ENCODE assay signal across 8 cellular contexts in genomic region chr2:151808258-151809072, GRCh38. TPM values are rescaled to one million over a fixed set of nuclear protein-coding genes. Genes with fewer than 3 reads are reported as not detected.
DNase-seq lines count a peak whose midpoint lies in the region; ATAC-seq and TF ChIP-seq lines count a peak whose summit lies in the region.

No MANE protein-coding gene starts in this region.

- H3K9me3 Mint-ChIP-seq in mesothelial cell of epicardium, result peaks cover 11% of the 10 kb centered on the region

- H3K9me3 ChIP-seq in DOHH2 (ENCODE audit: control insufficient read depth, insufficient read depth, low read length), result no peaks in the 10 kb centered on the region

- DNase-seq in brain microvascular endothelial cell (peak; percentile 14), mesothelial cell of epicardium (ENCODE audit: low spot score in 2 of 2, unreplicated experiment in 2 of 2) (no peak), SW480 (ENCODE audit: low spot score) (no peak)
- DNase-seq in activated naive CD4-positive, alpha-beta T cell treated with anti-CD3 and anti-CD28 coated beads, Interleukin-2, amount 50 U/mL, for 16 hours, result no peak

- TF ChIP-seq CTCF in DOHH2 (IDR thresholded peaks at IDR 0.05; ENCODE audit: low read depth, low read length, poor library complexity, severe bottlenecking) (peak; percentile 38), brain microvascular endothelial cell (IDR thresholded peaks at IDR 0.05; ENCODE audit: low read depth, low read length, missing control alignments) (peak; percentile 42), mesothelial cell of epicardium (IDR thresholded peaks at IDR 0.05; ENCODE audit: unreplicated experiment) (peak; percentile 34)

- H3K27me3 ChIP-seq in DOHH2 (ENCODE audit: control insufficient read depth, low read length), result no peaks in the 10 kb centered on the region
- H3K27me3 ChIP-seq in brain microvascular endothelial cell (replicated peaks), result no peaks in the 10 kb centered on the region

- no peaks in the 10 kb centered on the region for H3K27me3 Mint-ChIP-seq in mesothelial cell of epicardium (ENCODE audit: low read depth)

- no peaks in the 10 kb centered on the region for H3K4me1 Mint-ChIP-seq in mesothelial cell of epicardium

- no peak overlapping the region for H3K27ac ChIP-seq in DOHH2 (ENCODE audit: low read depth, low read length)
- no peak overlapping the region for H3K27ac ChIP-seq in brain microvascular endothelial cell

- H3K79me2 ChIP-seq in DOHH2 (ENCODE audit: control insufficient read depth, low read length), result peaks cover 5% of the 10 kb centered on the region

- no peaks in the 10 kb centered on the region for H4K20me1 ChIP-seq in DOHH2 (ENCODE audit: control insufficient read depth, insufficient read depth, low read depth, low read length)

- ATAC-seq in HG03354 (IDR thresholded peaks at IDR 0.05; ENCODE audit: poor library complexity, severe bottlenecking, unreplicated experiment), result peak; percentile 66
- ATAC-seq in GM21717 (IDR thresholded peaks at IDR 0.05; ENCODE audit: unreplicated experiment), result no peak
- ATAC-seq in GM18511 (IDR thresholded peaks at IDR 0.05; ENCODE audit: unreplicated experiment), result no peak

- H3K36me3 ChIP-seq in DOHH2 (ENCODE audit: control insufficient read depth, low read length), result peaks cover 75% of the 10 kb centered on the region
- peaks cover 9% of the 10 kb centered on the region for H3K36me3 ChIP-seq in brain microvascular endothelial cell (replicated peaks)

- peaks cover 30% of the 10 kb centered on the region for H3K36me3 Mint-ChIP-seq in mesothelial cell of epicardium

- no peaks in the 10 kb centered on the region for H3K4me1 ChIP-seq in DOHH2 (ENCODE audit: control insufficient read depth, low read length)

- H3K4me2 ChIP-seq in DOHH2 (ENCODE audit: low read length), result no peak overlapping the region

- H3K27ac Mint-ChIP-seq in mesothelial cell of epicardium, result no peak overlapping the region

- H3K4me3 ChIP-seq in DOHH2 (ENCODE audit: low read length) (no peak overlapping the region), brain microvascular endothelial cell (ENCODE audit: low read depth, low read length) (no peak overlapping the region)

- no peaks in the 10 kb centered on the region for H3K9me2 ChIP-seq in DOHH2 (replicated peaks; ENCODE audit: control insufficient read depth, low read length)

- in situ Hi-C loops in brain microvascular endothelial cell (cut with HindIII; ENCODE audit: low pct_ligation_motif_present, low sequenced_read_pairs), result no loop called here

- peaks cover 4% of the 10 kb centered on the region; the same call in 1 of the 2 replicates for H3F3A ChIP-seq in DOHH2 (ENCODE audit: control insufficient read depth, insufficient read depth)

- no peak overlapping the region for H3K4me3 Mint-ChIP-seq in mesothelial cell of epicardium

RNA-seq across cellular contexts. Expression of gene ARL5A, which starts 19.8 kb away (rescaled TPM):
- total RNA-seq in mesothelial cell of epicardium, result 52.9 to 62.2 TPM (median 58.7 TPM) in 3 replicates
